Comparison of ENCODE assay signal across 1 cellular context in genomic region chr12:44771485-44771884, GRCh38.
TF ChIP-seq lines count a peak whose summit lies in the region.

No MANE protein-coding gene starts in this region.

TF ChIP-seq in endothelial cell of umbilical vein, 7 proteins besides CTCF, POLR2A, EP300 and RAD21:
- no peak for TF ChIP-seq JUN (IDR thresholded peaks at IDR 0.05; ENCODE audit: borderline replicate concordance, insufficient read depth, insufficient read length, low read depth)
- TF ChIP-seq EZH2 (IDR thresholded peaks at IDR 0.05; ENCODE audit: borderline replicate concordance, low read depth, low read length, severe bottlenecking), result no peak
- TF ChIP-seq POLR2AphosphoS5 (IDR thresholded peaks at IDR 0.05; ENCODE audit: insufficient read depth, low read depth, low read length), result no peak
- no peak for TF ChIP-seq FOS (IDR thresholded peaks at IDR 0.05; ENCODE audit: borderline replicate concordance, insufficient read depth, low read length)
- no peak for TF ChIP-seq GATA2 (IDR thresholded peaks at IDR 0.05; ENCODE audit: insufficient read depth, insufficient read length, low read depth, low read length)
- TF ChIP-seq MYC (IDR thresholded peaks at IDR 0.05; ENCODE audit: low read depth, low read length), result no peak
